Comparison of ENCODE assay signal across 13 cellular contexts in genomic region chr5:126516133-126516532, GRCh38.
DNase-seq lines count a peak whose midpoint lies in the region; ATAC-seq and TF ChIP-seq lines count a peak whose summit lies in the region.
"Had no signal": no experiment of that assay in that cellular context is flagged by ENCODE, and none has a peak within 500 bp of the region (broad histone marks: within the 10 kb centered on the region; RNA-seq: fewer than 3 reads in every experiment).

No MANE protein-coding gene starts in this region.

- no peak overlapping the region for H3K4me3 Mint-ChIP-seq in CD8-positive, alpha-beta memory T cell
- H3K4me3 Mint-ChIP-seq: memory B cell had no signal

- H3K9me2 ChIP-seq in hepatocyte (replicated peaks; ENCODE audit: insufficient read depth) = no peaks in the 10 kb centered on the region

- H3K36me3 ChIP-seq in hepatocyte (replicated peaks; ENCODE audit: insufficient read depth, low read depth) = no peaks in the 10 kb centered on the region
- no peaks in the 10 kb centered on the region for H3K36me3 ChIP-seq in CD8-positive, alpha-beta memory T cell (ENCODE audit: insufficient read depth, low read length)

- no peak for ATAC-seq in HG03439 (IDR thresholded peaks at IDR 0.05; ENCODE audit: unreplicated experiment)
- no peak for ATAC-seq in stimulated activated naive CD8-positive, alpha-beta T cell treated with anti-CD3 and anti-CD28 coated beads, Interleukin-15, Interleukin-2, amounts not matched to agents 100 U/mL and 50 U/mL, for 24 hours
- no peak for ATAC-seq in HG03469 (IDR thresholded peaks at IDR 0.05; ENCODE audit: unreplicated experiment)
- ATAC-seq: PC-3 had no signal

- H3K79me2 ChIP-seq in hepatocyte = no peaks in the 10 kb centered on the region

- no peaks in the 10 kb centered on the region for H3K4me1 Mint-ChIP-seq in CD8-positive, alpha-beta memory T cell
- H3K4me1 Mint-ChIP-seq: memory B cell had no signal

- no peaks in the 10 kb centered on the region for H3K9me3 Mint-ChIP-seq in CD8-positive, alpha-beta memory T cell
- H3K9me3 Mint-ChIP-seq: memory B cell had no signal

- POLR2A ChIA-PET in CD8-positive, alpha-beta memory T cell (lab: Charles Lee) = interaction anchor here (0.8 kb wide), 1 partner anchor 24 kb away, joined by 3 read pairs; no protein-coding TSS in a partner anchor

- no peaks in the 10 kb centered on the region for H3K9me3 ChIP-seq in hepatocyte (ENCODE audit: low read depth)
- H3K9me3 ChIP-seq in CD8-positive, alpha-beta memory T cell (ENCODE audit: low read length) = no peaks in the 10 kb centered on the region

- peak; percentile 41 for DNase-seq in D341Med (ENCODE audit: low spot score)
- DNase-seq in NCI-H187 (lab: John Stamatoyannopoulos, UW) = peak; percentile 36 to 75
- peak; percentile 78 for DNase-seq in SHP77 treated with DMSO at 0.1 percent for 48 hours (lab: John Stamatoyannopoulos, UW)
- peak; percentile 38 for DNase-seq in hepatocyte (ENCODE audit: low spot score)
- no peak for DNase-seq in CD8-positive, alpha-beta memory T cell
- no peak for DNase-seq in stimulated activated naive CD8-positive, alpha-beta T cell treated with anti-CD3 and anti-CD28 coated beads, Interleukin-15, Interleukin-2, amounts not matched to agents 100 U/mL and 50 U/mL, for 24 hours
- DNase-seq: activated CD4-positive, alpha-beta T cell treated with anti-CD3 and anti-CD28 coated beads for 48 hours; C1 segment of cervical spinal cord; PC-3; stimulated activated naive CD4-positive, alpha-beta T cell treated with Interleukin-2 at 50 U/mL for 16 hours had no signal

- H3K27me3 ChIP-seq in hepatocyte = no peaks in the 10 kb centered on the region
- H3K27me3 ChIP-seq in CD8-positive, alpha-beta memory T cell (ENCODE audit: insufficient read depth, low read length, poor library complexity, severe bottlenecking) = no peaks in the 10 kb centered on the region

- TF ChIP-seq CTCF in hepatocyte (IDR thresholded peaks at IDR 0.05; ENCODE audit: poor library complexity) = no peak

- no peak overlapping the region for H3K27ac Mint-ChIP-seq in CD8-positive, alpha-beta memory T cell
- H3K27ac Mint-ChIP-seq: memory B cell had no signal

- CTCF ChIA-PET in CD8-positive, alpha-beta memory T cell (lab: Charles Lee) = interaction anchor here (1.7 kb wide), 1 partner anchor 15 kb away, joined by 3 read pairs; no protein-coding TSS in a partner anchor

- no peaks in the 10 kb centered on the region for H3K36me3 Mint-ChIP-seq in CD8-positive, alpha-beta memory T cell
- H3K36me3 Mint-ChIP-seq: memory B cell had no signal

- H4K20me1 ChIP-seq in hepatocyte (ENCODE audit: insufficient read depth, poor library complexity, severe bottlenecking) = no peaks in the 10 kb centered on the region

- WGBS in hepatocyte (ENCODE audit: low lambda C conversion rate, missing lambda C conversion rate) = 50% methylated on average over 1 of the region's 1 CpG

- H3K4me3 ChIP-seq in hepatocyte = no peak overlapping the region
- H3K4me3 ChIP-seq in CD8-positive, alpha-beta memory T cell (ENCODE audit: low read length) = no peak overlapping the region

- H2AFZ ChIP-seq in hepatocyte = no peak overlapping the region

- peaks cover 12% of the 10 kb centered on the region for H3K4me1 ChIP-seq in hepatocyte (ENCODE audit: insufficient read depth)
- H3K4me1 ChIP-seq in CD8-positive, alpha-beta memory T cell (ENCODE audit: insufficient read depth, low read length) = no peaks in the 10 kb centered on the region

- H3K27me3 Mint-ChIP-seq in CD8-positive, alpha-beta memory T cell = peaks cover 0 to 3% of the 10 kb centered on the region in 2 donors

- no peak overlapping the region for H3K27ac ChIP-seq in hepatocyte
- no peak overlapping the region for H3K27ac ChIP-seq in CD8-positive, alpha-beta memory T cell (ENCODE audit: low read depth, low read length)

- H3K4me2 ChIP-seq in hepatocyte = no peak overlapping the region

Comparison
In these comparisons a context has a peak if more than half of its experiments do, and no peak if none do; other contexts are left out.
1. DNase-seq: peak in D341Med (single experiment), NCI-H187 (2 of 2), SHP77 treated with DMSO at 0.1 percent for 48 hours (single experiment) and hepatocyte (single experiment); none in CD8-positive, alpha-beta memory T cell (0 of 5) and stimulated activated naive CD8-positive, alpha-beta T cell treated with anti-CD3 and anti-CD28 coated beads, Interleukin-15, Interleukin-2, amounts not matched to agents 100 U/mL and 50 U/mL, for 24 hours (single experiment).